17 cellular contexts compared by ENCODE assay signal in genomic region chr11:118087933-118088332, GRCh38. TPM values are rescaled to one million over a fixed set of nuclear protein-coding genes. Genes with fewer than 3 reads are reported as not detected.
"Had no signal": no experiment of that assay in that cellular context is flagged by ENCODE, and none has a peak within 500 bp of the region (broad histone marks: within the 10 kb centered on the region; RNA-seq: fewer than 3 reads in every experiment).

No MANE protein-coding gene starts in this region.

- H3K27me3 ChIP-seq: heart left ventricle had no signal

- H3K4me3 ChIP-seq: heart left ventricle, skin epidermis had no signal

- DNase-seq: cerebellar nuclear complex; effector CD4-positive, alpha-beta T cell; foreskin melanocyte; islet precursor cell; nephron progenitor cell; stimulated activated CD4-positive, alpha-beta T cell treated with anti-CD3 and anti-CD28 coated beads, Interleukin-2, amount 100 ng/mL, for 24 hours; stimulated activated naive CD4-positive, alpha-beta T cell treated with Interleukin-2 at 50 U/mL for 16 hours had no signal

- H3K27ac ChIP-seq: skin epidermis had no signal

- H3K36me3 ChIP-seq: heart left ventricle had no signal

RNA-seq across cellular contexts. Expression of gene SMIM35, which starts 1.2 kb away (rescaled TPM):
- total RNA-seq: dermis microvascular lymphatic vessel endothelial cell, lower leg skin, mammary epithelial cell, osteocyte, pulmonary artery endothelial cell, sciatic nerve had no signal

RNA-seq across cellular contexts. Expression of gene TMPRSS4, which starts 11.1 kb away (rescaled TPM):
- total RNA-seq: dermis microvascular lymphatic vessel endothelial cell, glomerular endothelial cell, left lobe of liver, osteocyte, pulmonary artery endothelial cell, sciatic nerve had no signal
